12 cellular contexts compared by ENCODE assay signal in genomic region chr18:56283346-56283745, GRCh38.
DNase-seq lines count a peak whose midpoint lies in the region; ATAC-seq and TF ChIP-seq lines count a peak whose summit lies in the region.
"Had no signal": no experiment of that assay in that cellular context is flagged by ENCODE, and none has a peak within 500 bp of the region (broad histone marks: within the 10 kb centered on the region; RNA-seq: fewer than 3 reads in every experiment).

No MANE protein-coding gene starts in this region.

- intact Hi-C loops in IMR-90 (cut with micrococcal nuclease), result no loop called here

- CTCF ChIA-PET in IMR-90 (lab: Yijun Ruan, JAX), result no interaction called here

- H3K9me1 ChIP-seq in IMR-90 (ENCODE audit: insufficient read depth, low read length), result no peaks in the 10 kb centered on the region

- in situ Hi-C loops in IMR-90 (cut with MboI; ENCODE audit: low sequenced_read_pairs), result no loop called here

- no peak overlapping the region for H3K14ac ChIP-seq in IMR-90 (replicated peaks; ENCODE audit: low read depth, low read length)

- no peak overlapping the region for H2BK120ac ChIP-seq in IMR-90 (ENCODE audit: low read depth, low read length)

- no peaks in the 10 kb centered on the region for H3K27me3 ChIP-seq in IMR-90 (ENCODE audit: control insufficient read depth, insufficient read depth, low read length)
- H3K27me3 ChIP-seq: BLaER1 had no signal

- H3K4me2 ChIP-seq in IMR-90 (ENCODE audit: low read depth, low read length), result no peak overlapping the region
- H3K4me2 ChIP-seq: BLaER1 had no signal

- H3K4ac ChIP-seq in IMR-90 (ENCODE audit: low read depth, low read length), result no peak overlapping the region

- DNase-seq in AG10803 (ENCODE audit: low read depth) (peak; percentile 40), IMR-90 (peak; percentile 46), fibroblast of the aortic adventitia (ENCODE audit: low read depth) (peak; percentile 58), NCI-H510A (lab: John Stamatoyannopoulos, UW) (no peak), SW 1271 (lab: John Stamatoyannopoulos, UW) (no peak)
- DNase-seq: CD4-positive, alpha-beta memory T cell; DMS153; DMS79; H9; KBM-7 had no signal

- no peak overlapping the region for H3K4me3 ChIP-seq in AG10803 (ENCODE audit: low read length)
- H3K4me3 ChIP-seq in IMR-90 (ENCODE audit: insufficient read depth, low read depth, low read length), result no peak overlapping the region
- H3K4me3 ChIP-seq in fibroblast of the aortic adventitia (ENCODE audit: low read depth, low read length), result no peak overlapping the region
- H3K4me3 ChIP-seq: BLaER1 had no signal

- ATAC-seq in IMR-90 (ENCODE audit: low read depth) (no peak), GM18505 (IDR thresholded peaks at IDR 0.05; ENCODE audit: unreplicated experiment) (no peak)

- H3K23ac ChIP-seq in IMR-90 (ENCODE audit: low read depth, low read length), result no peak overlapping the region

- H2AK9ac ChIP-seq in IMR-90 (replicated peaks; ENCODE audit: low read depth, low read length, poor library complexity), result no peak overlapping the region

- no peak overlapping the region for H4K8ac ChIP-seq in IMR-90 (ENCODE audit: low read depth in 2 of 2, low read length in 2 of 2)

- BruUV-seq in IMR-90 (replicated peaks; lab: Mats Ljungman, UMichigan), result no TSS peak

- no peak overlapping the region for H4K5ac ChIP-seq in IMR-90 (ENCODE audit: low read depth, low read length)

- TF ChIP-seq CTCF in AG10803 (conservative IDR thresholded peaks at IDR 0.05; ENCODE audit: low read length) (no peak), IMR-90 (conservative IDR thresholded peaks at IDR 0.05; ENCODE audit: low read depth, low read length) (no peak), fibroblast of the aortic adventitia (IDR thresholded peaks at IDR 0.05; ENCODE audit: insufficient read depth, low read length) (no peak)

- H2AFZ ChIP-seq in IMR-90 (replicated peaks; ENCODE audit: low read length, poor library complexity), result no peak overlapping the region

- H3K79me1 ChIP-seq in IMR-90 (ENCODE audit: low read depth in 1 of 2, low read length in 2 of 2), result no peaks in the 10 kb centered on the region

- no peak overlapping the region for H3K27ac ChIP-seq in IMR-90 (ENCODE audit: insufficient read depth, low read length)
- H3K27ac ChIP-seq: BLaER1 had no signal

- TF ChIP-seq POLR2A in IMR-90 (IDR thresholded peaks at IDR 0.05; ENCODE audit: low read depth, low read length) (no peak), GM18505 (IDR thresholded peaks at IDR 0.05; ENCODE audit: borderline replicate concordance, extremely low read depth, insufficient read depth, insufficient read length) (no peak)

- no peak overlapping the region for H3K9ac ChIP-seq in IMR-90 (ENCODE audit: low read depth, low read length)
- H3K9ac ChIP-seq: BLaER1 had no signal

- no peaks in the 10 kb centered on the region for H4K20me1 ChIP-seq in IMR-90 (ENCODE audit: insufficient read depth, low read length)
- H4K20me1 ChIP-seq: BLaER1 had no signal

- H3K9me3 ChIP-seq in IMR-90 (ENCODE audit: control insufficient read depth, insufficient read depth, low read length), result no peaks in the 10 kb centered on the region

- H3K56ac ChIP-seq in IMR-90 (ENCODE audit: extremely low read depth, insufficient read depth, low read length), result no peak overlapping the region

- H3K36me3 ChIP-seq in IMR-90 (ENCODE audit: control insufficient read depth, insufficient read depth, low read length), result no peaks in the 10 kb centered on the region
- H3K36me3 ChIP-seq: BLaER1 had no signal

- H2BK20ac ChIP-seq in IMR-90 (ENCODE audit: low read depth, low read length), result no peak overlapping the region

- no peak overlapping the region for H2AK5ac ChIP-seq in IMR-90 (ENCODE audit: low read depth, low read length)

- no peak for TF ChIP-seq RAD21 in IMR-90 (IDR thresholded peaks at IDR 0.05; ENCODE audit: low read length)

- H3K4me1 ChIP-seq in IMR-90 (ENCODE audit: control insufficient read depth, insufficient read depth, low read length), result peaks cover 2% of the 10 kb centered on the region
- H3K4me1 ChIP-seq: BLaER1 had no signal

- H4K91ac ChIP-seq in IMR-90 (ENCODE audit: insufficient read depth, low read depth, low read length), result no peak overlapping the region

- dilution Hi-C loops in IMR-90 (cut with HindIII; ENCODE audit: low sequenced_read_pairs, unreplicated experiment), result no loop called here

- no peak overlapping the region for H2BK5ac ChIP-seq in IMR-90 (ENCODE audit: low read depth, low read length, poor library complexity, severe bottlenecking)

- no peak overlapping the region for H3K18ac ChIP-seq in IMR-90 (ENCODE audit: low read depth, low read length)

- H2BK15ac ChIP-seq in IMR-90 (ENCODE audit: low read depth, low read length), result no peak overlapping the region

- POLR2A ChIA-PET in IMR-90 (lab: Charles Lee; ENCODE audit: unreplicated experiment), result no interaction called here

TF ChIP-seq in IMR-90, 13 proteins besides CTCF, POLR2A, EP300 and RAD21:
- TF ChIP-seq MAZ (IDR thresholded peaks at IDR 0.05; ENCODE audit: borderline replicate concordance, low read depth, low read length), result no peak
- no peak for TF ChIP-seq MXI1 (IDR thresholded peaks at IDR 0.05; ENCODE audit: borderline replicate concordance, low read depth, low read length)
- TF ChIP-seq, protein P1, sequence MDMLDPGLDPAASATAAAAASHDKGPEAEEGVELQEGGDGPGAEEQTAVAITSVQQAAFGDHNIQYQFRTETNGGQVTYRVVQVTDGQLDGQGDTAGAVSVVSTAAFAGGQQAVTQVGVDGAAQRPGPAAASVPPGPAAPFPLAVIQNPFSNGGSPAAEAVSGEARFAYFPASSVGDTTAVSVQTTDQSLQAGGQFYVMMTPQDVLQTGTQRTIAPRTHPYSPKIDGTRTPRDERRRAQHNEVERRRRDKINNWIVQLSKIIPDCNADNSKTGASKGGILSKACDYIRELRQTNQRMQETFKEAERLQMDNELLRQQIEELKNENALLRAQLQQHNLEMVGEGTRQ (IDR thresholded peaks at IDR 0.05; ENCODE audit: low read depth, low read length), result no peak
- no peak for TF ChIP-seq RCOR1 (IDR thresholded peaks at IDR 0.05; ENCODE audit: insufficient replicate concordance, low read length)
- no peak for TF ChIP-seq CEBPB (IDR thresholded peaks at IDR 0.05; ENCODE audit: low read depth, low read length)
- TF ChIP-seq ELK1 (IDR thresholded peaks at IDR 0.05; ENCODE audit: borderline replicate concordance, low read depth, low read length), result no peak
- no peak for TF ChIP-seq NFE2L2 (IDR thresholded peaks at IDR 0.05; ENCODE audit: low read depth, low read length)
- TF ChIP-seq FOS (IDR thresholded peaks at IDR 0.05; ENCODE audit: low read depth, low read length), result no peak
- TF ChIP-seq CHD1 (IDR thresholded peaks at IDR 0.05; ENCODE audit: low read depth, low read length), result no peak
- no peak for TF ChIP-seq MAFK (IDR thresholded peaks at IDR 0.05; ENCODE audit: low read depth, low read length)
- TF ChIP-seq SMC3 (IDR thresholded peaks at IDR 0.05; ENCODE audit: low read depth, low read length), result no peak
- no peak for TF ChIP-seq BHLHE40 (IDR thresholded peaks at IDR 0.05; ENCODE audit: low read depth, low read length)
- TF ChIP-seq RFX5 (IDR thresholded peaks at IDR 0.05; ENCODE audit: low read depth, low read length), result no peak
TF ChIP-seq in IMR-90: peak in this region for 0.

Comparison
In these comparisons a context has a peak if more than half of its experiments do, and no peak if none do; other contexts are left out.
1. DNase-seq: peak in AG10803 (single experiment), IMR-90 (single experiment) and fibroblast of the aortic adventitia (single experiment); none in NCI-H510A (single experiment) and SW 1271 (0 of 2).